28 cellular contexts compared by ENCODE assay signal in the genomic region with DNA sequence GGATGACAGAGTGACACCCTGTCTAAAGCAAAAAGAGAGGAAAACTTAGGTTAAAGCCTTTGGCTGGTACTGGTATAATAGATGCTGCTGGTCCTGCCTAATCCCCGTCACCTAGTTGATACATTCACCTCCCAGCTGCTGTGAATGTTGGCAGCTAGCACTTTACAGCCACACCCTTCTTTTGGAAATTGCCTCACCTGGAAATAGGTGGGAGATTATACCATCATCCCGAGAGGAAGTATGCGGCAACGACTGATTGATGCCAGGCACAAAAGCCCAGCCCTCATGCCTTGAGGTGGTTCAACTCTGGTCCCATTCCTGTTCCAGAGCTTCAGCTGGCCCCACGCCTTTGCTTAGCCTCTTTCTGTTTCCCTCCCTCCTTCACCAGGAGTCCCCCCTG.
"Had no signal": no experiment of that assay in that cellular context is flagged by ENCODE, and none has a peak within 500 bp of the region (broad histone marks: within the 10 kb centered on the region; RNA-seq: fewer than 3 reads in every experiment).

No MANE protein-coding gene starts in this region.

- DNase-seq: effector CD4-positive, alpha-beta T cell; foreskin melanocyte; glutamatergic neuron; heart right ventricle; hippocampal formation; islet precursor cell; mesendoderm; midbrain; naive thymus-derived CD4-positive, alpha-beta T cell; stimulated activated CD4-positive, alpha-beta T cell treated with anti-CD3 and anti-CD28 coated beads, Interleukin-12 subunit alpha, Interleukin-12 subunit beta, amount 100 ng/mL, for 4 hours; stimulated activated CD4-positive, alpha-beta T cell treated with anti-CD3 and anti-CD28 coated beads, Interleukin-1b, Interleukin-23, amount 100 ng/mL, for 48 hours; stimulated activated CD4-positive, alpha-beta T cell treated with anti-CD3 and anti-CD28 coated beads, Interleukin-4, amount 100 ng/mL, for 1 hour; stimulated activated CD8-positive, alpha-beta memory T cell treated with anti-CD3 and anti-CD28 coated beads, Interleukin-4, amount 100 ng/mL, for 48 hours; stimulated activated naive CD4-positive, alpha-beta T cell; stimulated activated naive CD8-positive, alpha-beta T cell treated with anti-CD3 and anti-CD28 coated beads, Interleukin-15, amount 100 ng/mL, for 72 hours; transverse colon had no signal

- H3K9me3 ChIP-seq: esophagus muscularis mucosa, heart right ventricle, prostate gland, right atrium auricular region, suprapubic skin, transverse colon, vagina had no signal

- H3K9ac ChIP-seq: neural progenitor cell, parathyroid adenoma had no signal

- ATAC-seq: heart right ventricle; left lobe of liver; naive thymus-derived CD4-positive, alpha-beta T cell; sciatic nerve; stimulated activated naive CD8-positive, alpha-beta T cell treated with anti-CD3 and anti-CD28 coated beads, Interleukin-15, amount 100 ng/mL, for 72 hours had no signal

- H3K27me3 ChIP-seq: dorsolateral prefrontal cortex, esophagus muscularis mucosa, heart right ventricle, neural progenitor cell, right atrium auricular region, suprapubic skin, transverse colon, vagina had no signal

- H3K4me1 ChIP-seq: neural progenitor cell, parathyroid adenoma, prostate gland, suprapubic skin, vagina had no signal

- H3K4me2 ChIP-seq: neural progenitor cell, smooth muscle cell had no signal

- H3K27ac ChIP-seq: dorsolateral prefrontal cortex, epithelial cell of prostate, esophagus muscularis mucosa, heart right ventricle, neural progenitor cell, parathyroid adenoma, prostate gland, right atrium auricular region, suprapubic skin, transverse colon, vagina had no signal

- H3K36me3 ChIP-seq: esophagus muscularis mucosa, heart right ventricle, neural progenitor cell, prostate gland, right atrium auricular region, suprapubic skin, transverse colon, vagina had no signal

- H3K4me3 ChIP-seq: dorsolateral prefrontal cortex, esophagus muscularis mucosa, heart right ventricle, neural progenitor cell, prostate gland, right atrium auricular region, smooth muscle cell, suprapubic skin, transverse colon, vagina had no signal

- H3K79me2 ChIP-seq: parathyroid adenoma had no signal

- H2AFZ ChIP-seq: neural progenitor cell, parathyroid adenoma had no signal
